8 cellular contexts compared by ENCODE assay signal in genomic region chr2:113979172-113980128, GRCh38.
DNase-seq lines count a peak whose midpoint lies in the region; ATAC-seq and TF ChIP-seq lines count a peak whose summit lies in the region.

No MANE protein-coding gene starts in this region.

- H3K36me3 Mint-ChIP-seq in MCF 10A (ENCODE audit: insufficient read depth, unreplicated experiment): peaks cover 13% of the 10 kb centered on the region
- H3K36me3 Mint-ChIP-seq in osteocyte (ENCODE audit: unreplicated experiment): peaks cover 7% of the 10 kb centered on the region

- TF ChIP-seq CTCF in MCF 10A (IDR thresholded peaks at IDR 0.05; ENCODE audit: unreplicated experiment): peak; percentile 84
- peak; percentile 48 for TF ChIP-seq CTCF in osteocyte (IDR thresholded peaks at IDR 0.05)

- ATAC-seq in GM19351 (IDR thresholded peaks at IDR 0.05; ENCODE audit: unreplicated experiment) (no peak), HG03460 (IDR thresholded peaks at IDR 0.05; ENCODE audit: unreplicated experiment) (no peak)

- H3K9me3 Mint-ChIP-seq in MCF 10A (ENCODE audit: unreplicated experiment) (no peaks in the 10 kb centered on the region), osteocyte (ENCODE audit: unreplicated experiment) (peaks cover 3% of the 10 kb centered on the region)

- H3K4me1 Mint-ChIP-seq in MCF 10A (ENCODE audit: insufficient read depth, unreplicated experiment) (peaks cover 6% of the 10 kb centered on the region), osteocyte (ENCODE audit: unreplicated experiment) (peaks cover 13% of the 10 kb centered on the region)

- POLR2A ChIA-PET in MCF 10A (lab: Yijun Ruan, JAX): no interaction called here

- no peak overlapping the region for H3K4me3 Mint-ChIP-seq in MCF 10A (ENCODE audit: unreplicated experiment)
- no peak overlapping the region for H3K4me3 Mint-ChIP-seq in osteocyte (ENCODE audit: unreplicated experiment)

- H3K27me3 Mint-ChIP-seq in MCF 10A (ENCODE audit: insufficient read depth, unreplicated experiment): no peaks in the 10 kb centered on the region
- H3K27me3 Mint-ChIP-seq in osteocyte (ENCODE audit: unreplicated experiment): no peaks in the 10 kb centered on the region

- intact Hi-C loops in MCF 10A (cut with micrococcal nuclease): loop anchor here (5.0 kb wide), 1 partner anchor 223 kb away; no protein-coding TSS in a partner anchor

- CTCF ChIA-PET in MCF 10A (lab: Yijun Ruan, JAX): interaction anchor here (0.6 to 5.8 kb wide), 9 partner anchors 15 to 1104 kb away, joined by 3 to 58 read pairs (median 4); partner anchors contain the start of gene SLC35F5

- DNase-seq in CD1c-positive myeloid dendritic cell (ENCODE audit: extremely low spot score): peak; percentile 33
- DNase-seq in T-helper 1 cell: peak in 4 of 5 donors; percentile 26 to 45 (median 32)
- no peak for DNase-seq in MCF 10A (ENCODE audit: unreplicated experiment)
- DNase-seq in osteocyte (ENCODE audit: extremely low spot score, unreplicated experiment): no peak
- no peak for DNase-seq in hepatic stellate cell (ENCODE audit: low spot score)
- DNase-seq in NCI-H510A (lab: John Stamatoyannopoulos, UW): no peak

- no peak overlapping the region for H3K27ac Mint-ChIP-seq in MCF 10A (ENCODE audit: low read depth, unreplicated experiment)
- no peak overlapping the region for H3K27ac Mint-ChIP-seq in osteocyte (ENCODE audit: unreplicated experiment)

- BruUV-seq in MCF 10A (replicated peaks; lab: Mats Ljungman, UMichigan): no TSS peak

Comparison
In these comparisons a context has a peak if more than half of its experiments do, and no peak if none do; other contexts are left out.
1. DNase-seq: peak in CD1c-positive myeloid dendritic cell (single experiment) and T-helper 1 cell (4 of 5); none in MCF 10A (single experiment), osteocyte (single experiment), hepatic stellate cell (single experiment) and NCI-H510A (single experiment).